ENCODE assay signal across 14 cellular contexts in genomic region chr20:1373614-1374013, GRCh38. TPM values are rescaled to one million over a fixed set of nuclear protein-coding genes. Genes with fewer than 3 reads are reported as not detected.
DNase-seq lines count a peak whose midpoint lies in the region; ATAC-seq, FAIRE-seq and TF ChIP-seq lines count a peak whose summit lies in the region.
"Had no signal": no experiment of that assay in that cellular context is flagged by ENCODE, and none has a peak within 500 bp of the region (broad histone marks: within the 10 kb centered on the region; RNA-seq: fewer than 3 reads in every experiment).

No MANE protein-coding gene starts in this region.

- TF ChIP-seq POLR2A in gastrocnemius medialis (IDR thresholded peaks at IDR 0.05) = no peak

- H3K4me3 Mint-ChIP-seq in activated CD8-positive, alpha-beta T cell treated with anti-CD3 and anti-CD28 coated beads, Interleukin-2, amount 10 ng/mL, durations not matched to agents 7 days and 5 days = no peak overlapping the region
- H3K4me3 Mint-ChIP-seq in activated CD8-positive, alpha-beta T cell treated with anti-CD3 and anti-CD28 coated beads for 36 hours = no peak overlapping the region
- no peak overlapping the region for H3K4me3 Mint-ChIP-seq in activated CD4-positive, alpha-beta memory T cell treated with anti-CD3 and anti-CD28 coated beads, Interleukin-2, amount 10 ng/mL, durations not matched to agents 7 days and 5 days

- DNase-seq in activated CD8-positive, alpha-beta T cell treated with anti-CD3 and anti-CD28 coated beads, Interleukin-2, amount 10 ng/mL, durations not matched to agents 7 days and 5 days = peak; percentile 2
- DNase-seq in activated CD8-positive, alpha-beta T cell treated with anti-CD3 and anti-CD28 coated beads for 36 hours = no peak
- DNase-seq in kidney = no peak
- no peak for DNase-seq in gastrocnemius medialis
- no peak for DNase-seq in activated CD4-positive, alpha-beta memory T cell treated with anti-CD3 and anti-CD28 coated beads, Interleukin-2, amount 10 ng/mL, durations not matched to agents 7 days and 5 days
- no peak for DNase-seq in NCI-H345 treated with DMSO at 0.1 percent for 48 hours (lab: John Stamatoyannopoulos, UW; ENCODE audit: unreplicated experiment)
- DNase-seq: activated CD4-positive, alpha-beta T cell treated with anti-CD3 and anti-CD28 coated beads for 48 hours; activated naive CD4-positive, alpha-beta T cell; DMS153 had no signal

- TF ChIP-seq CTCF in activated CD8-positive, alpha-beta T cell treated with anti-CD3 and anti-CD28 coated beads for 36 hours (IDR thresholded peaks at IDR 0.05) = no peak
- TF ChIP-seq CTCF in kidney (IDR thresholded peaks at IDR 0.05; ENCODE audit: borderline replicate concordance, extremely low read depth, insufficient read depth) (no peak), gastrocnemius medialis (IDR thresholded peaks at IDR 0.05 in 4 of 5, conservative IDR thresholded peaks at IDR 0.05 in 1 of 5) (no peak)

- no peak for ATAC-seq in activated CD8-positive, alpha-beta T cell treated with anti-CD3 and anti-CD28 coated beads, Interleukin-2, amount 10 ng/mL, durations not matched to agents 7 days and 5 days
- ATAC-seq in activated CD8-positive, alpha-beta T cell treated with anti-CD3 and anti-CD28 coated beads for 36 hours = no peak
- ATAC-seq in gastrocnemius medialis (no peak), GM21447 (IDR thresholded peaks at IDR 0.05; ENCODE audit: unreplicated experiment) (no peak)
- ATAC-seq: left lobe of liver had no signal

- CTCF ChIA-PET in activated CD8-positive, alpha-beta T cell treated with anti-CD3 and anti-CD28 coated beads, Interleukin-2, amount 10 ng/mL, durations not matched to agents 7 days and 5 days (lab: Charles Lee) = interaction anchor here (1.3 kb wide), 1 partner anchor 9 kb away, joined by 4 read pairs; no protein-coding TSS in a partner anchor
- CTCF ChIA-PET in activated CD8-positive, alpha-beta T cell treated with anti-CD3 and anti-CD28 coated beads for 36 hours (lab: Charles Lee) = interaction anchor here (1.5 kb wide), 1 partner anchor 9 kb away, joined by 3 read pairs; no protein-coding TSS in a partner anchor
- CTCF ChIA-PET in activated CD4-positive, alpha-beta memory T cell treated with anti-CD3 and anti-CD28 coated beads, Interleukin-2, amount 10 ng/mL, durations not matched to agents 7 days and 5 days (lab: Charles Lee) = no interaction called here

- H3K27me3 Mint-ChIP-seq in activated CD8-positive, alpha-beta T cell treated with anti-CD3 and anti-CD28 coated beads, Interleukin-2, amount 10 ng/mL, durations not matched to agents 7 days and 5 days (ENCODE audit: low read depth) = no peaks in the 10 kb centered on the region
- no peaks in the 10 kb centered on the region for H3K27me3 Mint-ChIP-seq in activated CD8-positive, alpha-beta T cell treated with anti-CD3 and anti-CD28 coated beads for 36 hours
- no peaks in the 10 kb centered on the region for H3K27me3 Mint-ChIP-seq in activated CD4-positive, alpha-beta memory T cell treated with anti-CD3 and anti-CD28 coated beads, Interleukin-2, amount 10 ng/mL, durations not matched to agents 7 days and 5 days

- H3K4me1 ChIP-seq in kidney (ENCODE audit: control insufficient read depth in 1 of 2, insufficient read depth in 1 of 2, low read depth in 1 of 2, low read length in 2 of 2) (peaks cover 10 to 22% of the 10 kb centered on the region in 2 donors), gastrocnemius medialis (peaks cover 59 to 67% of the 10 kb centered on the region in 2 donors)

- in situ Hi-C loops in gastrocnemius medialis (cut with MboI; ENCODE audit: low sequenced_read_pairs in 4 of 4) = no loop called here

- no peak for FAIRE-seq in kidney (lab: Jason Lieb, UNC)
- FAIRE-seq: frontal cortex had no signal

- H3K36me3 ChIP-seq in kidney (ENCODE audit: control insufficient read depth in 1 of 2, insufficient read depth in 2 of 2, low read length in 2 of 2) (peaks cover 0 to 29% of the 10 kb centered on the region in 2 donors), gastrocnemius medialis (no peaks in the 10 kb centered on the region)

- H3K4me1 Mint-ChIP-seq in activated CD8-positive, alpha-beta T cell treated with anti-CD3 and anti-CD28 coated beads, Interleukin-2, amount 10 ng/mL, durations not matched to agents 7 days and 5 days (ENCODE audit: low read depth) = peaks cover 74% of the 10 kb centered on the region
- peaks cover 74% of the 10 kb centered on the region for H3K4me1 Mint-ChIP-seq in activated CD8-positive, alpha-beta T cell treated with anti-CD3 and anti-CD28 coated beads for 36 hours (ENCODE audit: low read depth)
- H3K4me1 Mint-ChIP-seq in activated CD4-positive, alpha-beta memory T cell treated with anti-CD3 and anti-CD28 coated beads, Interleukin-2, amount 10 ng/mL, durations not matched to agents 7 days and 5 days = peaks cover 61% of the 10 kb centered on the region

- intact Hi-C loops in activated CD8-positive, alpha-beta T cell treated with anti-CD3 and anti-CD28 coated beads for 36 hours (cut with micrococcal nuclease) = no loop called here
- intact Hi-C loops in kidney (cut with DNase I) (no loop called here), gastrocnemius medialis (cut with DNase I; ENCODE audit: low total_unique reads) (loop anchor here (2.0 kb wide), 1 partner anchor 43 kb away; no protein-coding TSS in a partner anchor)

- H3K9me3 ChIP-seq in kidney (ENCODE audit: control insufficient read depth in 1 of 2, low read length in 2 of 2) (no peaks in the 10 kb centered on the region), gastrocnemius medialis (no peaks in the 10 kb centered on the region)
- H3K9me3 ChIP-seq: thoracic aorta had no signal

- no peak overlapping the region for H3K9ac ChIP-seq in kidney (ENCODE audit: low read length in 2 of 2)

- no peaks in the 10 kb centered on the region for H3K27me3 ChIP-seq in gastrocnemius medialis

- H3K4me3 ChIP-seq in kidney (ENCODE audit: low read length in 2 of 2) (no peak overlapping the region), gastrocnemius medialis (no peak overlapping the region)
- H3K4me3 ChIP-seq: thoracic aorta had no signal

- peaks cover 78% of the 10 kb centered on the region for H3K36me3 Mint-ChIP-seq in activated CD8-positive, alpha-beta T cell treated with anti-CD3 and anti-CD28 coated beads, Interleukin-2, amount 10 ng/mL, durations not matched to agents 7 days and 5 days (ENCODE audit: low read depth)
- peaks cover 63% of the 10 kb centered on the region for H3K36me3 Mint-ChIP-seq in activated CD8-positive, alpha-beta T cell treated with anti-CD3 and anti-CD28 coated beads for 36 hours (ENCODE audit: low read depth)
- H3K36me3 Mint-ChIP-seq in activated CD4-positive, alpha-beta memory T cell treated with anti-CD3 and anti-CD28 coated beads, Interleukin-2, amount 10 ng/mL, durations not matched to agents 7 days and 5 days (ENCODE audit: low read depth) = peaks cover 83% of the 10 kb centered on the region

- POLR2A ChIA-PET in activated CD8-positive, alpha-beta T cell treated with anti-CD3 and anti-CD28 coated beads, Interleukin-2, amount 10 ng/mL, durations not matched to agents 7 days and 5 days (lab: Charles Lee) = interaction anchor here (1.4 kb wide), 1 partner anchor 39 kb away, joined by 4 read pairs; no protein-coding TSS in a partner anchor
- POLR2A ChIA-PET in activated CD8-positive, alpha-beta T cell treated with anti-CD3 and anti-CD28 coated beads for 36 hours (lab: Charles Lee) = interaction anchor here (0.9 to 1.4 kb wide), 2 partner anchors 48 to 86 kb away, joined by 3 read pairs; no protein-coding TSS in a partner anchor
- POLR2A ChIA-PET in activated CD4-positive, alpha-beta memory T cell treated with anti-CD3 and anti-CD28 coated beads, Interleukin-2, amount 10 ng/mL, durations not matched to agents 7 days and 5 days (lab: Charles Lee) = no interaction called here

- H3K27ac Mint-ChIP-seq in activated CD8-positive, alpha-beta T cell treated with anti-CD3 and anti-CD28 coated beads, Interleukin-2, amount 10 ng/mL, durations not matched to agents 7 days and 5 days = peak overlapping the region; percentile 17
- H3K27ac Mint-ChIP-seq in activated CD8-positive, alpha-beta T cell treated with anti-CD3 and anti-CD28 coated beads for 36 hours = no peak overlapping the region
- no peak overlapping the region for H3K27ac Mint-ChIP-seq in activated CD4-positive, alpha-beta memory T cell treated with anti-CD3 and anti-CD28 coated beads, Interleukin-2, amount 10 ng/mL, durations not matched to agents 7 days and 5 days

- no peaks in the 10 kb centered on the region for H3K9me3 Mint-ChIP-seq in activated CD8-positive, alpha-beta T cell treated with anti-CD3 and anti-CD28 coated beads, Interleukin-2, amount 10 ng/mL, durations not matched to agents 7 days and 5 days (ENCODE audit: insufficient read depth)
- H3K9me3 Mint-ChIP-seq in activated CD8-positive, alpha-beta T cell treated with anti-CD3 and anti-CD28 coated beads for 36 hours = no peaks in the 10 kb centered on the region
- H3K9me3 Mint-ChIP-seq in activated CD4-positive, alpha-beta memory T cell treated with anti-CD3 and anti-CD28 coated beads, Interleukin-2, amount 10 ng/mL, durations not matched to agents 7 days and 5 days = no peaks in the 10 kb centered on the region

- H3K27ac ChIP-seq in angular gyrus (ENCODE audit: low read depth, low read length) = peak overlapping the region; percentile 14
- peak overlapping the region; percentile 5 to 41 for H3K27ac ChIP-seq in kidney (ENCODE audit: low read depth in 2 of 2, low read length in 2 of 2)
- H3K27ac ChIP-seq in gastrocnemius medialis = peak overlapping the region in 3 of 4 donors; percentile 52 to 62 (median 61)

RNA-seq across cellular contexts. Expression of gene FKBP1A, which starts 19.2 kb away (rescaled TPM):
- total RNA-seq in activated CD8-positive, alpha-beta T cell treated with anti-CD3 and anti-CD28 coated beads, Interleukin-2, amount 10 ng/mL, durations not matched to agents 7 days and 5 days = 100 to 1,000 TPM; 288 to 291 TPM
- total RNA-seq in activated CD8-positive, alpha-beta T cell treated with anti-CD3 and anti-CD28 coated beads for 36 hours = 100 to 1,000 TPM; 259 to 282 TPM
- total RNA-seq in kidney (220 TPM), gastrocnemius medialis (10 to 100 TPM; 27.7 to 89.4 (median 52.5) TPM)
- 260 TPM for polyA plus RNA-seq in kidney (ENCODE audit: insufficient read depth, low read depth, low replicate concordance)
- 100 to 1,000 TPM; 205 to 207 TPM for total RNA-seq in activated CD4-positive, alpha-beta memory T cell treated with anti-CD3 and anti-CD28 coated beads, Interleukin-2, amount 10 ng/mL, durations not matched to agents 7 days and 5 days

RNA-seq across cellular contexts. Expression of gene SDCBP2, which starts 44.7 kb away (rescaled TPM):
- 1 to 10 TPM; 1.9 to 2.0 TPM for total RNA-seq in activated CD8-positive, alpha-beta T cell treated with anti-CD3 and anti-CD28 coated beads, Interleukin-2, amount 10 ng/mL, durations not matched to agents 7 days and 5 days
- 1 to 10 TPM; 3.0 to 3.7 TPM for total RNA-seq in activated CD8-positive, alpha-beta T cell treated with anti-CD3 and anti-CD28 coated beads for 36 hours
- 18.3 TPM for total RNA-seq in kidney
- polyA plus RNA-seq in kidney (ENCODE audit: insufficient read depth, low read depth, low replicate concordance) = 10.3 TPM
- total RNA-seq in gastrocnemius medialis = 1 to 10 TPM; 1.3 to 2.9 (median 2.1) TPM
- total RNA-seq in activated CD4-positive, alpha-beta memory T cell treated with anti-CD3 and anti-CD28 coated beads, Interleukin-2, amount 10 ng/mL, durations not matched to agents 7 days and 5 days = 1 to 10 TPM; 3.1 to 3.2 TPM
